1 cellular context compared by ENCODE assay signal in the genomic region with DNA sequence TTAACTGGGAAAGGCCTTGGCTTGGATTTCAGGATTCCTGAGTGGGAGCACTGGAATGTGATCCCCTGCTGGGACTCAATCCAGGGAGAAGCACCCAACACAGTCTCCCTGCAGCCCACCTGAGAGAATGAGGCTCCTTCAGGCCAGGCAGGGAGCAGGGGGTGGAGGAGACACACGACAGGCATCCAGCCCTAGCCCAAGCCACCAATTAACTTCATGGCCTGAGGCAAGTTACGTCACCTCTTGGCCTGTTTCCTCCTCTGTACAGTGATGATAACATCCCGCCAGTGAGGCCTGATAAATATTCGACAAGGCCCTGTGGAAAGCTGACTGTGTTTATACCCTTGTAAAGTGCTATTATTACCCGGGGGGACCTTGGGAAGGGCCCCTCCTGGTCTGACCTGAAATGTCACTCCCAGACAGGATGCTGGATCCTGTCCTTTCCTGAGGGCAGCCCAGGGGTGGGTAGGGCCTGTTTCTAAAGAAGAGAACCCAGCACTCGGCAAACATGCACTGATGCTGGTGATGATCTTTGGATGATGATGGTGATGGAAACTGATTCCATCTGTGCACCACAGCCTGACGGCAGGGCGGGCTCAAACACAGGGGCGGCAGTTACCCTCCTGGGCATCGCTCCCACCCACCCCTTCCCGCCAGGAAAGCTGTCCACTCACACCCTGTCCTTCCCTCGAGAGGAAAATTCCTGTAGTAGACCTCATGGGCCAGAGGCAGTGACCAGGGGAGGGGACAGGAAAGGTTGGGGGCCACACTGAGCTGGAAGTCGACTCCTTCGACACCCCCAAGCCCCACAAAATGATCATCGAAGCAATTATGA.
TF ChIP-seq lines count a peak whose summit lies in the region.

No MANE protein-coding gene starts in this region.

TF ChIP-seq in GM23338, 12 proteins besides CTCF, POLR2A, EP300 and RAD21 (continued from another document):
- TF ChIP-seq, protein P1, sequence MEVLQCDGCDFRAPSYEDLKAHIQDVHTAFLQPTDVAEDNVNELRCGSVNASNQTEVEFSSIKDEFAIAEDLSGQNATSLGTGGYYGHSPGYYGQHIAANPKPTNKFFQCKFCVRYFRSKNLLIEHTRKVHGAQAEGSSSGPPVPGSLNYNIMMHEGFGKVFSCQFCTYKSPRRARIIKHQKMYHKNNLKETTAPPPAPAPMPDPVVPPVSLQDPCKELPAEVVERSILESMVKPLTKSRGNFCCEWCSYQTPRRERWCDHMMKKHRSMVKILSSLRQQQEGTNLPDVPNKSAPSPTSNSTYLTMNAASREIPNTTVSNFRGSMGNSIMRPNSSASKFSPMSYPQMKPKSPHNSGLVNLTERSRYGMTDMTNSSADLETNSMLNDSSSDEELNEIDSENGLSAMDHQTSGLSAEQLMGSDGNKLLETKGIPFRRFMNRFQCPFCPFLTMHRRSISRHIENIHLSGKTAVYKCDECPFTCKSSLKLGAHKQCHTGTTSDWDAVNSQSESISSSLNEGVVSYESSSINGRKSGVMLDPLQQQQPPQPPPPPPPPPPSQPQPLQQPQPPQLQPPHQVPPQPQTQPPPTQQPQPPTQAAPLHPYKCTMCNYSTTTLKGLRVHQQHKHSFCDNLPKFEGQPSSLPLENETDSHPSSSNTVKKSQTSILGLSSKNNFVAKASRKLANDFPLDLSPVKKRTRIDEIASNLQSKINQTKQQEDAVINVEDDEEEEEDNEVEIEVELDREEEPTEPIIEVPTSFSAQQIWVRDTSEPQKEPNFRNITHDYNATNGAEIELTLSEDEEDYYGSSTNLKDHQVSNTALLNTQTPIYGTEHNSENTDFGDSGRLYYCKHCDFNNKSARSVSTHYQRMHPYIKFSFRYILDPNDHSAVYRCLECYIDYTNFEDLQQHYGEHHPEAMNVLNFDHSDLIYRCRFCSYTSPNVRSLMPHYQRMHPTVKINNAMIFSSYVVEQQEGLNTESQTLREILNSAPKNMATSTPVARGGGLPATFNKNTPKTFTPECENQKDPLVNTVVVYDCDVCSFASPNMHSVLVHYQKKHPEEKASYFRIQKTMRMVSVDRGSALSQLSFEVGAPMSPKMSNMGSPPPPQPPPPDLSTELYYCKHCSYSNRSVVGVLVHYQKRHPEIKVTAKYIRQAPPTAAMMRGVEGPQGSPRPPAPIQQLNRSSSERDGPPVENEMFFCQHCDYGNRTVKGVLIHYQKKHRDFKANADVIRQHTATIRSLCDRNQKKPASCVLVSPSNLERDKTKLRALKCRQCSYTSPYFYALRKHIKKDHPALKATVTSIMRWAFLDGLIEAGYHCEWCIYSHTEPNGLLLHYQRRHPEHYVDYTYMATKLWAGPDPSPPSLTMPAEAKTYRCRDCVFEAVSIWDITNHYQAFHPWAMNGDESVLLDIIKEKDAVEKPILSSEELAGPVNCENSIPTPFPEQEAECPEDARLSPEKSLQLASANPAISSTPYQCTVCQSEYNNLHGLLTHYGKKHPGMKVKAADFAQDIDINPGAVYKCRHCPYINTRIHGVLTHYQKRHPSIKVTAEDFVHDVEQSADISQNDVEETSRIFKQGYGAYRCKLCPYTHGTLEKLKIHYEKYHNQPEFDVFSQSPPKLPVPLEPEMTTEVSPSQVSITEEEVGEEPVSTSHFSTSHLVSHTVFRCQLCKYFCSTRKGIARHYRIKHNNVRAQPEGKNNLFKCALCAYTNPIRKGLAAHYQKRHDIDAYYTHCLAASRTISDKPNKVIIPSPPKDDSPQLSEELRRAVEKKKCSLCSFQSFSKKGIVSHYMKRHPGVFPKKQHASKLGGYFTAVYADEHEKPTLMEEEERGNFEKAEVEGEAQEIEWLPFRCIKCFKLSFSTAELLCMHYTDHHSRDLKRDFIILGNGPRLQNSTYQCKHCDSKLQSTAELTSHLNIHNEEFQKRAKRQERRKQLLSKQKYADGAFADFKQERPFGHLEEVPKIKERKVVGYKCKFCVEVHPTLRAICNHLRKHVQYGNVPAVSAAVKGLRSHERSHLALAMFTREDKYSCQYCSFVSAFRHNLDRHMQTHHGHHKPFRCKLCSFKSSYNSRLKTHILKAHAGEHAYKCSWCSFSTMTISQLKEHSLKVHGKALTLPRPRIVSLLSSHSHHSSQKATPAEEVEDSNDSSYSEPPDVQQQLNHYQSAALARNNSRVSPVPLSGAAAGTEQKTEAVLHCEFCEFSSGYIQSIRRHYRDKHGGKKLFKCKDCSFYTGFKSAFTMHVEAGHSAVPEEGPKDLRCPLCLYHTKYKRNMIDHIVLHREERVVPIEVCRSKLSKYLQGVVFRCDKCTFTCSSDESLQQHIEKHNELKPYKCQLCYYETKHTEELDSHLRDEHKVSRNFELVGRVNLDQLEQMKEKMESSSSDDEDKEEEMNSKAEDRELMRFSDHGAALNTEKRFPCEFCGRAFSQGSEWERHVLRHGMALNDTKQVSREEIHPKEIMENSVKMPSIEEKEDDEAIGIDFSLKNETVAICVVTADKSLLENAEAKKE (CRISPR knock-in tag; IDR thresholded peaks at IDR 0.05), result no peak
